In the genomic region with DNA sequence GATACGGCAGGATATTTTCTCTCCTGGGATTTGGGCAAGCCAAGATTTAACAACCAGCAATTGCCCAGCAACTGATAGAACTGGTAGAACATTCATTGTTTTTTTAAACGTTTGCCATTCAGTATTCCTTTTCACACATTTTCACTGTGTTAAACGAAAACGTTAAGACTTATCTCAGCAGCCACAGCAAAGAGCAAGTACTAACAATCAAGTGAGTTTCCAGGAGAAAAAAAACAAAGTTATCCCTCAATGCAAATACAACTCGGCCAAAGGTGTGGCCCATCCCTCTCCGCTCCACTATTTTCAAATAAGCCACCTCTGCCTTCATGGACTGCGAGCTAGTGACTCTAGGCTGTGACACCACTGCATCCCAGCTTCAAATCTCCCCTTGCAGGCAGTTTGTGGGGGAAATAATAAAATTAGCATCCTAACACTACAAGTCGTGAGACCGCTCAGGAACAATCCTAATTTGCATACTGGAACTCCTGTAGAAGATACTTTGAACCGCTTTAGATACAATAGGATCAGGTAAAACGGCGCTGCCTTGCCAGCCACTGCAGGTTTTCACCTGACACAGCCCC, we compare ENCODE assay signal across 8 cellular contexts. TPM values are rescaled to one million over a fixed set of nuclear protein-coding genes. Genes with fewer than 3 reads are reported as not detected.
A peak's percentile ranks its signal among the peaks of the same experiment; 100 is the strongest.
DNase-seq lines count a peak whose midpoint lies in the region; ATAC-seq lines count a peak whose summit lies in the region.

No MANE protein-coding gene starts in this region.

- peaks cover 10% of the 10 kb centered on the region for H3K27me3 Mint-ChIP-seq in T-helper 17 cell

- peak overlapping the region; percentile 89 for H3K4me3 ChIP-seq in skeletal muscle satellite cell (ENCODE audit: low read length)

- H3K36me3 Mint-ChIP-seq in T-helper 17 cell (ENCODE audit: low read depth): no peaks in the 10 kb centered on the region

- peaks cover 30% of the 10 kb centered on the region for H3K4me1 Mint-ChIP-seq in T-helper 17 cell

- H3K4me3 Mint-ChIP-seq in T-helper 17 cell: peak overlapping the region; percentile 95

- H3K4me1 ChIP-seq in skeletal muscle satellite cell (ENCODE audit: control insufficient read depth, insufficient read depth, low read length): peaks cover 18% of the 10 kb centered on the region

- no peak for DNase-seq in T-helper 17 cell
- peak; percentile 9 for DNase-seq in globus pallidus (ENCODE audit: low spot score)
- no peak for DNase-seq in NCI-H1048 (lab: John Stamatoyannopoulos, UW)
- no peak for DNase-seq in ACHN
- DNase-seq in NCI-H2196 treated with DMSO at 0.1 percent for 48 hours (lab: John Stamatoyannopoulos, UW; ENCODE audit: unreplicated experiment): no peak

- peak overlapping the region; percentile 80 for H3K9ac ChIP-seq in skeletal muscle satellite cell (ENCODE audit: low read depth, low read length)

- ATAC-seq in GM18508 (IDR thresholded peaks at IDR 0.05; ENCODE audit: insufficient read depth, unreplicated experiment) (peak; percentile 10), HG02588 (IDR thresholded peaks at IDR 0.05; ENCODE audit: unreplicated experiment) (peak; percentile 0), T-helper 17 cell (no peak)

- no peaks in the 10 kb centered on the region for H3K36me3 ChIP-seq in skeletal muscle satellite cell (ENCODE audit: insufficient read depth, low read length)

- H3K4me2 ChIP-seq in skeletal muscle satellite cell (ENCODE audit: low read length): peak overlapping the region; percentile 100

- H3K27ac Mint-ChIP-seq in T-helper 17 cell: peak overlapping the region; percentile 93

- in situ Hi-C loops in ACHN (cut with HindIII; ENCODE audit: low pct_ligation_motif_present, low pct_unique_long_range_greater_than_20kb, low sequenced_read_pairs): no loop called here

- no peaks in the 10 kb centered on the region for H3K9me3 ChIP-seq in T-helper 17 cell (ENCODE audit: control insufficient read depth, low read length, poor library complexity, severe bottlenecking)
- no peaks in the 10 kb centered on the region for H3K9me3 ChIP-seq in skeletal muscle satellite cell (replicated peaks; ENCODE audit: low read length)

- peaks cover 2% of the 10 kb centered on the region for H3K27me3 ChIP-seq in skeletal muscle satellite cell (ENCODE audit: control insufficient read depth, insufficient read depth, low read length)

RNA-seq across cellular contexts. Expression of a gene that starts 0.4 kb away (rescaled TPM):
- total RNA-seq in T-helper 17 cell: 1 to 10 TPM; 4.2 to 6.1 TPM
- 0.66 and 1.5 TPM in 2 replicates for total RNA-seq in skeletal muscle satellite cell (2012; rRNA removed)
